Comparison of ENCODE assay signal across 10 cellular contexts in the genomic region with DNA sequence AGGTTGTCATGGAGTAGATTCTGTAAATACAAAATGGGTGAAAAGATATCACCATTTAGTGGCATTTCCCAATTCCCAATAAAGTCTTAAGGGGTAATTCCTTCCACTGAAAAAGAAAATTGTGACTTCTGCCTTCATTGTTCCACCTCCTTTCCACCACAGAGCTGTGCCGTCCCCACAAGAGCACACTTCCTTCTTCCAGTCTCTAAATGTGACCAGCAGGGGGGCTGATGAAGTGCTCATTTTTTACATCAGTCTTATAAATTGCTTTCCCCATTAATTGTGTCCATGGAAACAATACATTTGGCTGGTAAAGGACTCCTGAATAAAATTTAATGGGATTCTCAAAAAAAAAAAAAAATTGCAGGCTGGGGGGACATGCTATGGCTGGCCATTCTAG.
DNase-seq lines count a peak whose midpoint lies in the region; ATAC-seq and TF ChIP-seq lines count a peak whose summit lies in the region.
"Had no signal": no experiment of that assay in that cellular context is flagged by ENCODE, and none has a peak within 500 bp of the region (broad histone marks: within the 10 kb centered on the region; RNA-seq: fewer than 3 reads in every experiment).

No MANE protein-coding gene starts in this region.

- H3K27ac ChIP-seq in body of pancreas = no peak overlapping the region

- no peak overlapping the region for H3K27ac Mint-ChIP-seq in chondrocyte (ENCODE audit: unreplicated experiment)
- H3K27ac Mint-ChIP-seq: activated T-helper 2 cell treated with anti-CD3 and anti-CD28 coated beads, Interferon-gamma antibody, Interleukin-2, Interleukin-4, amounts not matched to agents 10 μg/mL and 5 μg/mL and 100 μg/mL, durations not matched to agents 14 hours and 24 hours and 36 hours; stimulated activated naive CD8-positive, alpha-beta T cell treated with anti-CD3 and anti-CD28 coated beads, Interleukin-15, Interleukin-2, amounts not matched to agents 100 ng/mL and 50 ng/mL, for 24 hours had no signal

- no peaks in the 10 kb centered on the region for H3K4me1 ChIP-seq in body of pancreas

- H3K9me3 Mint-ChIP-seq in chondrocyte (ENCODE audit: low read depth) = no peaks in the 10 kb centered on the region
- H3K9me3 Mint-ChIP-seq: activated T-helper 2 cell treated with anti-CD3 and anti-CD28 coated beads, Interferon-gamma antibody, Interleukin-2, Interleukin-4, amounts not matched to agents 10 μg/mL and 5 μg/mL and 100 μg/mL, durations not matched to agents 14 hours and 24 hours and 36 hours; stimulated activated naive CD8-positive, alpha-beta T cell treated with anti-CD3 and anti-CD28 coated beads, Interleukin-15, Interleukin-2, amounts not matched to agents 100 ng/mL and 50 ng/mL, for 24 hours had no signal

- no peaks in the 10 kb centered on the region for H3K4me1 Mint-ChIP-seq in chondrocyte (ENCODE audit: low read depth)

- TF ChIP-seq CTCF in GM10266 (IDR thresholded peaks at IDR 0.05; ENCODE audit: control insufficient read depth, insufficient read depth, low read depth, missing control alignments) (no peak), chondrocyte (IDR thresholded peaks at IDR 0.05) (peak; percentile 62), body of pancreas (IDR thresholded peaks at IDR 0.05) (peak in 2 of 7 experiments; percentile 12 to 13)

- WGBS in body of pancreas, 2 donors = 4% methylated on average over 1 of the region's 1 CpG

- intact Hi-C loops in body of pancreas (cut with DNase I) = no loop called here

- no peak overlapping the region for H3K4me3 ChIP-seq in body of pancreas

- no peaks in the 10 kb centered on the region for H3K36me3 Mint-ChIP-seq in chondrocyte (ENCODE audit: low read depth)

- DNase-seq in A172 (ENCODE audit: low spot score) (peak; percentile 3), GM10266 (ENCODE audit: extremely low spot score) (peak; percentile 12), MV-4-11 (lab: John Stamatoyannopoulos, UW) (peak; percentile 32), chondrocyte (ENCODE audit: low spot score) (no peak), body of pancreas (no peak)

- H3K9me3 ChIP-seq in body of pancreas = no peaks in the 10 kb centered on the region

- no peaks in the 10 kb centered on the region for H3K36me3 ChIP-seq in body of pancreas (replicated peaks in 1 of 2; ENCODE audit: insufficient read depth in 1 of 2, low read depth in 2 of 2)

- ATAC-seq in GM19467 (IDR thresholded peaks at IDR 0.05; ENCODE audit: unreplicated experiment) = no peak
- no peak for ATAC-seq in body of pancreas
- ATAC-seq in GM18517 (IDR thresholded peaks at IDR 0.05; ENCODE audit: unreplicated experiment) = no peak
- ATAC-seq in GM18907 (IDR thresholded peaks at IDR 0.05; ENCODE audit: unreplicated experiment) = no peak

- H3K4me3 Mint-ChIP-seq in chondrocyte (ENCODE audit: unreplicated experiment) = no peak overlapping the region
- H3K4me3 Mint-ChIP-seq: stimulated activated naive CD8-positive, alpha-beta T cell treated with anti-CD3 and anti-CD28 coated beads, Interleukin-15, Interleukin-2, amounts not matched to agents 100 ng/mL and 50 ng/mL, for 24 hours had no signal

- peaks cover 15% of the 10 kb centered on the region for H3K27me3 Mint-ChIP-seq in chondrocyte (ENCODE audit: low read depth)

- H3K27me3 ChIP-seq in body of pancreas = peaks cover 0 to 6% of the 10 kb centered on the region in 2 donors

- TF ChIP-seq POLR2A in body of pancreas (IDR thresholded peaks at IDR 0.05) = no peak

Comparison
In these comparisons a context has a peak if more than half of its experiments do, and no peak if none do; other contexts are left out.
1. DNase-seq: peak in A172 (single experiment), GM10266 (single experiment) and MV-4-11 (single experiment); none in chondrocyte (single experiment) and body of pancreas (0 of 4).